In genomic region chr1:67713071-67713806, GRCh38 we compare ENCODE assay signal across 8 cellular contexts. TPM values are rescaled to one million over a fixed set of nuclear protein-coding genes. Genes with fewer than 3 reads are reported as not detected.
DNase-seq lines count a peak whose midpoint lies in the region; ATAC-seq, FAIRE-seq and TF ChIP-seq lines count a peak whose summit lies in the region.
"Had no signal": no experiment of that assay in that cellular context is flagged by ENCODE, and none has a peak within 500 bp of the region (broad histone marks: within the 10 kb centered on the region; RNA-seq: fewer than 3 reads in every experiment).

No MANE protein-coding gene starts in this region.

- H3K27ac ChIP-seq in endothelial cell of umbilical vein (ENCODE audit: insufficient read depth, low read depth, low read length): peak overlapping the region; percentile 64
- H3K27ac ChIP-seq: upper lobe of left lung had no signal

- no peaks in the 10 kb centered on the region for H3K27me3 ChIP-seq in endothelial cell of umbilical vein (ENCODE audit: control insufficient read depth in 2 of 2, insufficient read depth in 2 of 2, low read length in 2 of 2)
- H3K27me3 ChIP-seq: upper lobe of left lung had no signal

- peak overlapping the region; percentile 73 for H3K4me2 ChIP-seq in endothelial cell of umbilical vein (ENCODE audit: insufficient read depth, low read length)

- no peak overlapping the region for H2AFZ ChIP-seq in endothelial cell of umbilical vein (ENCODE audit: low read depth, low read length)

- CTCF ChIA-PET in endothelial cell of umbilical vein (lab: Charles Lee): interaction anchor here (0.6 to 1.9 kb wide), 8 partner anchors 9 to 53 kb away, joined by 3 to 10 read pairs (median 3); no protein-coding TSS in a partner anchor

- dilution Hi-C loops in endothelial cell of umbilical vein (cut with MboI; ENCODE audit: extremely low pct_ligation_motif_present, low sequenced_read_pairs): no loop called here

- no TSS peak for BruUV-seq in endothelial cell of umbilical vein (replicated peaks; lab: Mats Ljungman, UMichigan)

- TF ChIP-seq POLR2A in endothelial cell of umbilical vein (IDR thresholded peaks at IDR 0.05; ENCODE audit: low read depth, low read length): no peak

- no peaks in the 10 kb centered on the region for H3K9me3 ChIP-seq in endothelial cell of umbilical vein (replicated peaks; ENCODE audit: control insufficient read depth, insufficient read depth, low read length)
- H3K9me3 ChIP-seq: upper lobe of left lung had no signal

- ATAC-seq in HG03520 (IDR thresholded peaks at IDR 0.05; ENCODE audit: unreplicated experiment): no peak
- ATAC-seq in HG03342 (IDR thresholded peaks at IDR 0.05; ENCODE audit: unreplicated experiment): no peak

- FAIRE-seq in endothelial cell of umbilical vein (lab: Jason Lieb, UNC): peak; percentile 83

- H3K4me3 ChIP-seq in endothelial cell of umbilical vein (replicated peaks in 1 of 3; ENCODE audit: insufficient read depth in 1 of 3, low read depth in 1 of 3, low read length in 3 of 3): no peak overlapping the region
- H3K4me3 ChIP-seq: upper lobe of left lung had no signal

- intact Hi-C loops in endothelial cell of umbilical vein (cut with micrococcal nuclease): loop anchor here (1.0 kb wide), 4 partner anchors 10 to 39 kb away; no protein-coding TSS in a partner anchor

- H3K9me1 ChIP-seq in endothelial cell of umbilical vein (replicated peaks; ENCODE audit: control insufficient read depth, extremely low read depth, insufficient read depth, low read length): no peaks in the 10 kb centered on the region

- peak overlapping the region; percentile 35 for H3K9ac ChIP-seq in endothelial cell of umbilical vein (replicated peaks; ENCODE audit: extremely low read depth, insufficient read depth, low read length)

- H4K20me1 ChIP-seq in endothelial cell of umbilical vein (replicated peaks; ENCODE audit: control insufficient read depth, extremely low read depth, insufficient read depth, low read length): no peaks in the 10 kb centered on the region

- DNase-seq in HK-2 (ENCODE audit: unreplicated experiment): peak; percentile 55
- peak; percentile 97 for DNase-seq in NCI-H526 treated with DMSO at 0.1 percent for 48 hours (lab: John Stamatoyannopoulos, UW)
- peak; percentile 92 for DNase-seq in endothelial cell of umbilical vein (ENCODE audit: low read depth, low spot score)
- DNase-seq in stromal cell of bone marrow (ENCODE audit: low read depth): peak; percentile 80
- DNase-seq in GM19238 (ENCODE audit: insufficient read length, low spot score): no peak
- DNase-seq: upper lobe of left lung had no signal

- H3K79me2 ChIP-seq in endothelial cell of umbilical vein (ENCODE audit: control insufficient read depth, insufficient read depth, low read length): peaks cover 17% of the 10 kb centered on the region

- H3K4me1 ChIP-seq in endothelial cell of umbilical vein (ENCODE audit: control insufficient read depth, extremely low read depth, insufficient read depth, low read length): peaks cover 45% of the 10 kb centered on the region

- no peaks in the 10 kb centered on the region for H3K36me3 ChIP-seq in endothelial cell of umbilical vein (ENCODE audit: control insufficient read depth in 2 of 2, extremely low read depth in 1 of 2, insufficient read depth in 2 of 2, low read length in 2 of 2)
- H3K36me3 ChIP-seq: upper lobe of left lung had no signal

- no peak for TF ChIP-seq CTCF in endothelial cell of umbilical vein (IDR thresholded peaks at IDR 0.05; ENCODE audit: extremely low read depth in 1 of 2, insufficient read depth in 1 of 2, low read depth in 1 of 2, low read length in 2 of 2)

- POLR2A ChIA-PET in endothelial cell of umbilical vein (lab: Charles Lee): interaction anchor here (0.6 to 1.5 kb wide), 2 partner anchors 11 to 108 kb away, joined by 3 to 7 read pairs; no protein-coding TSS in a partner anchor

TF ChIP-seq in endothelial cell of umbilical vein, 7 proteins besides CTCF, POLR2A, EP300 and RAD21:
- no peak for TF ChIP-seq EZH2 (IDR thresholded peaks at IDR 0.05; ENCODE audit: borderline replicate concordance, low read depth, low read length, severe bottlenecking)
- TF ChIP-seq JUN (IDR thresholded peaks at IDR 0.05; ENCODE audit: borderline replicate concordance, insufficient read depth, insufficient read length, low read depth): peak; percentile 11
- TF ChIP-seq MYC (IDR thresholded peaks at IDR 0.05; ENCODE audit: low read depth, low read length): peak; percentile 13
- TF ChIP-seq FOS (IDR thresholded peaks at IDR 0.05; ENCODE audit: borderline replicate concordance, insufficient read depth, low read length): peak; percentile 71
- TF ChIP-seq GATA2 (IDR thresholded peaks at IDR 0.05; ENCODE audit: insufficient read depth, insufficient read length, low read depth, low read length): no peak
- TF ChIP-seq, protein P1, sequence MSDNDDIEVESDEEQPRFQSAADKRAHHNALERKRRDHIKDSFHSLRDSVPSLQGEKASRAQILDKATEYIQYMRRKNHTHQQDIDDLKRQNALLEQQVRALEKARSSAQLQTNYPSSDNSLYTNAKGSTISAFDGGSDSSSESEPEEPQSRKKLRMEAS (IDR thresholded peaks at IDR 0.05; ENCODE audit: insufficient read depth, insufficient read length): no peak
- TF ChIP-seq POLR2AphosphoS5 (IDR thresholded peaks at IDR 0.05; ENCODE audit: insufficient read depth, low read depth, low read length): peak; percentile 58
TF ChIP-seq in endothelial cell of umbilical vein: peak in this region for 4.

RNA-seq across cellular contexts. Expression of gene GADD45A, which starts 28.2 kb away (rescaled TPM):
- 77.4 and 91.6 TPM in 2 replicates for total RNA-seq in endothelial cell of umbilical vein
- polyA plus RNA-seq in endothelial cell of umbilical vein: 54.9 and 87.6 TPM in 2 replicates
- polyA plus RNA-seq in endothelial cell of umbilical vein (2011; cell fraction: cytosol; rRNA removed): 78.4 and 85.9 TPM in 2 replicates
- polyA plus RNA-seq in endothelial cell of umbilical vein (2011; cell fraction: nucleus; rRNA removed): 237 and 327 TPM in 2 replicates
- polyA plus RNA-seq in endothelial cell of umbilical vein (2012): 104 and 119 TPM in 2 replicates
- polyA minus RNA-seq in endothelial cell of umbilical vein: 16.1 and 31.1 TPM in 2 replicates
- polyA minus RNA-seq in endothelial cell of umbilical vein (2011; cell fraction: cytosol; rRNA and poly(A)+ RNA removed): 8.3 TPM
- 71.4 and 153 TPM in 2 replicates for polyA minus RNA-seq in endothelial cell of umbilical vein (2011; cell fraction: nucleus; rRNA and poly(A)+ RNA removed)
